ENCODE assay signal across 13 cellular contexts in the genomic region with DNA sequence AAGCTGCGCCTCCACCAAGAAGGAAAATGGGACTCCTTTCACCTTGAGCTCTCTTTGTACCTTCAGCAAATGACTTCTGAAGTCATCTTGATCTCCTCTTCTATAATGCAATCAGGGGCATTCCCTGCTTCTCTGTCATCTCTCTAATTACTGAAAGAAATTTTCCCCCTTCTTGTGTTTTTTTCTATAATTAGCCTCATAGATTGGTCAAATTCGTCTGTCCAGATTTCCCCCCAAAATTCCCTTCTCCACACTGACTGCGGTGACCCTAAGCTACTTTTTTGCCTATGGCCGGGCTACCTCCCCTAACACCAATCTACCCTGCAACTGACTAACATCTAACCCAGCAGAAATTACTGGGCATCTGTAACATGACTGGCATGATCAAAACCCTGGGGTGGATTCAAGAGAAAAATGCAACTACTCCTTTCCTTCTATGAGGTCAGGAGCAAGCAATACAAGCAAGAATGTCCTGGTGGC.
DNase-seq lines count a peak whose midpoint lies in the region; ATAC-seq, FAIRE-seq and TF ChIP-seq lines count a peak whose summit lies in the region.
"Had no signal": no experiment of that assay in that cellular context is flagged by ENCODE, and none has a peak within 500 bp of the region (broad histone marks: within the 10 kb centered on the region; RNA-seq: fewer than 3 reads in every experiment).

No MANE protein-coding gene starts in this region.

- peak overlapping the region; percentile 36 for H3K27ac Mint-ChIP-seq in activated CD4-positive, alpha-beta T cell treated with anti-CD3 and anti-CD28 coated beads, Interleukin-2, amount 10 ng/mL, durations not matched to agents 24 days and 14 days
- no peak overlapping the region for H3K27ac Mint-ChIP-seq in WTC11
- peak overlapping the region in 7 of 10 donors; percentile 12 to 99 (median 54) for H3K27ac Mint-ChIP-seq in naive thymus-derived CD8-positive, alpha-beta T cell

- H3K4me1 Mint-ChIP-seq in activated CD4-positive, alpha-beta T cell treated with anti-CD3 and anti-CD28 coated beads, Interleukin-2, amount 10 ng/mL, durations not matched to agents 24 days and 14 days = peaks cover 61% of the 10 kb centered on the region
- peaks cover 15% of the 10 kb centered on the region for H3K4me1 Mint-ChIP-seq in WTC11
- H3K4me1 Mint-ChIP-seq in naive thymus-derived CD8-positive, alpha-beta T cell = peaks cover 38 to 61% (median 58%) of the 10 kb centered on the region in 4 donors

- intact Hi-C loops in activated CD4-positive, alpha-beta T cell treated with anti-CD3 and anti-CD28 coated beads, Interleukin-2, amount 10 ng/mL, durations not matched to agents 24 days and 14 days (cut with micrococcal nuclease) = loop anchor here (10.0 kb wide), 1 partner anchor 626 kb away; the partner anchor contains the start of gene ZCCHC2

- H3K9me3 Mint-ChIP-seq in activated CD4-positive, alpha-beta T cell treated with anti-CD3 and anti-CD28 coated beads, Interleukin-2, amount 10 ng/mL, durations not matched to agents 24 days and 14 days = no peaks in the 10 kb centered on the region
- H3K9me3 Mint-ChIP-seq in WTC11 = no peaks in the 10 kb centered on the region
- H3K9me3 Mint-ChIP-seq in naive thymus-derived CD8-positive, alpha-beta T cell = no peaks in the 10 kb centered on the region

- FAIRE-seq in GM19239 (lab: Jason Lieb, UNC) = peak; percentile 91

- H3K36me3 Mint-ChIP-seq in activated CD4-positive, alpha-beta T cell treated with anti-CD3 and anti-CD28 coated beads, Interleukin-2, amount 10 ng/mL, durations not matched to agents 24 days and 14 days (ENCODE audit: low read depth) = peaks cover 40% of the 10 kb centered on the region
- no peaks in the 10 kb centered on the region for H3K36me3 Mint-ChIP-seq in WTC11
- peaks cover 0 to 22% (median 3%) of the 10 kb centered on the region in 3 donors for H3K36me3 Mint-ChIP-seq in naive thymus-derived CD8-positive, alpha-beta T cell

- ATAC-seq in WTC11 (no peak), GM21447 (IDR thresholded peaks at IDR 0.05; ENCODE audit: unreplicated experiment) (no peak)
- ATAC-seq in naive thymus-derived CD8-positive, alpha-beta T cell = no peak

- no peak for DNase-seq in activated CD4-positive, alpha-beta T cell treated with anti-CD3 and anti-CD28 coated beads, Interleukin-2, amount 10 ng/mL, durations not matched to agents 24 days and 14 days
- no peak for DNase-seq in activated CD4-positive, alpha-beta T cell treated with anti-CD3 and anti-CD28 coated beads for 1 hour
- DNase-seq in GM19239 (ENCODE audit: insufficient read length, low spot score) (no peak), WTC11 (ENCODE audit: low spot score) (no peak), glomerular visceral epithelial cell (ENCODE audit: extremely low spot score) (no peak), NCI-H1694 treated with DMSO at 0.1 percent for 48 hours (lab: John Stamatoyannopoulos, UW) (no peak)
- DNase-seq in naive thymus-derived CD8-positive, alpha-beta T cell = no peak
- DNase-seq: activated CD8-positive, alpha-beta memory T cell treated with anti-CD3 and anti-CD28 coated beads, Interleukin-2, amount 50 U/mL, for 48 hours; brain microvascular endothelial cell; kidney glomerular epithelial cell; NCI-H1092; stimulated activated CD4-positive, alpha-beta T cell treated with anti-CD3 and anti-CD28 coated beads, Interleukin-1b, Interleukin-23, amount 100 ng/mL, for 48 hours had no signal

- H3K27me3 Mint-ChIP-seq in activated CD4-positive, alpha-beta T cell treated with anti-CD3 and anti-CD28 coated beads, Interleukin-2, amount 10 ng/mL, durations not matched to agents 24 days and 14 days = no peaks in the 10 kb centered on the region
- H3K27me3 Mint-ChIP-seq in WTC11 (ENCODE audit: low read depth) = no peaks in the 10 kb centered on the region
- no peaks in the 10 kb centered on the region for H3K27me3 Mint-ChIP-seq in naive thymus-derived CD8-positive, alpha-beta T cell

- POLR2A ChIA-PET in WTC11 (lab: Charles Lee) = interaction anchor here (0.7 kb wide), 1 partner anchor 19 kb away, joined by 3 read pairs; no protein-coding TSS in a partner anchor
- POLR2A ChIA-PET in naive thymus-derived CD8-positive, alpha-beta T cell (lab: Charles Lee) = interaction anchor here (0.8 to 1.3 kb wide), 2 partner anchors 11 to 44 kb away, joined by 3 to 4 read pairs; no protein-coding TSS in a partner anchor

- TF ChIP-seq CTCF in WTC11 (IDR thresholded peaks at IDR 0.05) = no peak

- peak overlapping the region; percentile 2 for H3K4me3 Mint-ChIP-seq in activated CD4-positive, alpha-beta T cell treated with anti-CD3 and anti-CD28 coated beads, Interleukin-2, amount 10 ng/mL, durations not matched to agents 24 days and 14 days
- H3K4me3 Mint-ChIP-seq in WTC11 = no peak overlapping the region
- H3K4me3 Mint-ChIP-seq in naive thymus-derived CD8-positive, alpha-beta T cell = peak overlapping the region in 5 of 10 donors; percentile 16 to 45 (median 23)

- CTCF ChIA-PET in WTC11 (lab: Charles Lee) = no interaction called here

TF ChIP-seq in WTC11, 78 proteins besides CTCF, POLR2A, EP300 and RAD21:
- TF ChIP-seq ZNF138 (CRISPR knock-in tag; conservative IDR thresholded peaks at IDR 0.05) = no peak
- TF ChIP-seq, protein P1, sequence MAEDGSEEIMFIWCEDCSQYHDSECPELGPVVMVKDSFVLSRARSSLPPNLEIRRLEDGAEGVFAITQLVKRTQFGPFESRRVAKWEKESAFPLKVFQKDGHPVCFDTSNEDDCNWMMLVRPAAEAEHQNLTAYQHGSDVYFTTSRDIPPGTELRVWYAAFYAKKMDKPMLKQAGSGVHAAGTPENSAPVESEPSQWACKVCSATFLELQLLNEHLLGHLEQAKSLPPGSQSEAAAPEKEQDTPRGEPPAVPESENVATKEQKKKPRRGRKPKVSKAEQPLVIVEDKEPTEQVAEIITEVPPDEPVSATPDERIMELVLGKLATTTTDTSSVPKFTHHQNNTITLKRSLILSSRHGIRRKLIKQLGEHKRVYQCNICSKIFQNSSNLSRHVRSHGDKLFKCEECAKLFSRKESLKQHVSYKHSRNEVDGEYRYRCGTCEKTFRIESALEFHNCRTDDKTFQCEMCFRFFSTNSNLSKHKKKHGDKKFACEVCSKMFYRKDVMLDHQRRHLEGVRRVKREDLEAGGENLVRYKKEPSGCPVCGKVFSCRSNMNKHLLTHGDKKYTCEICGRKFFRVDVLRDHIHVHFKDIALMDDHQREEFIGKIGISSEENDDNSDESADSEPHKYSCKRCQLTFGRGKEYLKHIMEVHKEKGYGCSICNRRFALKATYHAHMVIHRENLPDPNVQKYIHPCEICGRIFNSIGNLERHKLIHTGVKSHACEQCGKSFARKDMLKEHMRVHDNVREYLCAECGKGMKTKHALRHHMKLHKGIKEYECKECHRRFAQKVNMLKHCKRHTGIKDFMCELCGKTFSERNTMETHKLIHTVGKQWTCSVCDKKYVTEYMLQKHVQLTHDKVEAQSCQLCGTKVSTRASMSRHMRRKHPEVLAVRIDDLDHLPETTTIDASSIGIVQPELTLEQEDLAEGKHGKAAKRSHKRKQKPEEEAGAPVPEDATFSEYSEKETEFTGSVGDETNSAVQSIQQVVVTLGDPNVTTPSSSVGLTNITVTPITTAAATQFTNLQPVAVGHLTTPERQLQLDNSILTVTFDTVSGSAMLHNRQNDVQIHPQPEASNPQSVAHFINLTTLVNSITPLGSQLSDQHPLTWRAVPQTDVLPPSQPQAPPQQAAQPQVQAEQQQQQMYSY (CRISPR knock-in tag; IDR thresholded peaks at IDR 0.05) = peak; percentile 74
- TF ChIP-seq STAT6 (CRISPR knock-in tag; conservative IDR thresholded peaks at IDR 0.05; ENCODE audit: low read depth) = no peak
TF ChIP-seq in WTC11: peak in this region for 1.
